ENCODE assay signal across 20 cellular contexts in genomic region chr17:72561680-72562079, GRCh38.
"Had no signal": no experiment of that assay in that cellular context is flagged by ENCODE, and none has a peak within 500 bp of the region (broad histone marks: within the 10 kb centered on the region; RNA-seq: fewer than 3 reads in every experiment).

No MANE protein-coding gene starts in this region.

- H3K9me3 ChIP-seq: heart left ventricle, psoas muscle, sigmoid colon, thoracic aorta had no signal

- H3K4me1 ChIP-seq: heart left ventricle, parathyroid adenoma, psoas muscle, sigmoid colon had no signal

- H3K27ac ChIP-seq: heart left ventricle, parathyroid adenoma, psoas muscle, sigmoid colon, thoracic aorta had no signal

- ATAC-seq: naive thymus-derived CD4-positive, alpha-beta T cell; psoas muscle; stimulated activated naive B cell treated with anti-CD40 and anti-IgM and Interleukin-4, amounts not matched to agents 10 μg/mL and 1 μg/mL and 100 μg/mL, for 72 hours; stimulated activated naive CD8-positive, alpha-beta T cell treated with anti-CD3 and anti-CD28 coated beads, Interleukin-15, amount 100 ng/mL, for 72 hours had no signal

- H2AFZ ChIP-seq: parathyroid adenoma had no signal

- H3K36me3 Mint-ChIP-seq: naive thymus-derived CD4-positive, alpha-beta T cell; stimulated activated naive B cell treated with anti-CD40 and anti-IgM and Interleukin-4, amounts not matched to agents 10 μg/mL and 1 μg/mL and 100 μg/mL, for 72 hours had no signal

- H3K27ac Mint-ChIP-seq: naive thymus-derived CD4-positive, alpha-beta T cell; nephron progenitor cell; stimulated activated naive B cell treated with anti-CD40 and anti-IgM and Interleukin-4, amounts not matched to agents 10 μg/mL and 1 μg/mL and 100 μg/mL, for 72 hours; stimulated activated naive CD8-positive, alpha-beta T cell treated with anti-CD3 and anti-CD28 coated beads, Interleukin-15, amount 100 ng/mL, for 72 hours had no signal

- H3K36me3 ChIP-seq: heart left ventricle, sigmoid colon, thoracic aorta had no signal

- H3K4me1 Mint-ChIP-seq: stimulated activated naive B cell treated with anti-CD40 and anti-IgM and Interleukin-4, amounts not matched to agents 10 μg/mL and 1 μg/mL and 100 μg/mL, for 72 hours; stimulated activated naive CD8-positive, alpha-beta T cell treated with anti-CD3 and anti-CD28 coated beads, Interleukin-15, amount 100 ng/mL, for 72 hours had no signal

- H3K9me3 Mint-ChIP-seq: naive thymus-derived CD4-positive, alpha-beta T cell; nephron progenitor cell; stimulated activated naive B cell treated with anti-CD40 and anti-IgM and Interleukin-4, amounts not matched to agents 10 μg/mL and 1 μg/mL and 100 μg/mL, for 72 hours; stimulated activated naive CD8-positive, alpha-beta T cell treated with anti-CD3 and anti-CD28 coated beads, Interleukin-15, amount 100 ng/mL, for 72 hours had no signal

- H3K9ac ChIP-seq: parathyroid adenoma had no signal

- H3K79me2 ChIP-seq: parathyroid adenoma had no signal

- H3K4me3 ChIP-seq: heart left ventricle, psoas muscle, sigmoid colon, skin epidermis, thoracic aorta had no signal

- H3K4me3 Mint-ChIP-seq: naive thymus-derived CD4-positive, alpha-beta T cell; nephron progenitor cell; stimulated activated naive B cell treated with anti-CD40 and anti-IgM and Interleukin-4, amounts not matched to agents 10 μg/mL and 1 μg/mL and 100 μg/mL, for 72 hours; stimulated activated naive CD8-positive, alpha-beta T cell treated with anti-CD3 and anti-CD28 coated beads, Interleukin-15, amount 100 ng/mL, for 72 hours had no signal

- DNase-seq: effector memory CD4-positive, alpha-beta T cell; heart left ventricle; kidney glomerular epithelial cell; mammary epithelial cell; naive thymus-derived CD4-positive, alpha-beta T cell; psoas muscle; retina; sigmoid colon; stimulated activated CD4-positive, alpha-beta T cell treated with anti-CD3 and anti-CD28 coated beads, Interleukin-2, amount 100 ng/mL, for 24 hours; stimulated activated CD4-positive, alpha-beta T cell treated with anti-CD3 and anti-CD28 coated beads, Interleukin-4, amount 100 ng/mL, for 4 hours; stimulated activated naive B cell treated with anti-CD40 and anti-IgM and Interleukin-4, amounts not matched to agents 10 μg/mL and 1 μg/mL and 100 μg/mL, for 72 hours; stimulated activated naive CD8-positive, alpha-beta T cell treated with anti-CD3 and anti-CD28 coated beads, Interleukin-15, amount 100 ng/mL, for 72 hours had no signal

- FAIRE-seq: endometrium, frontal cortex, islet of Langerhans, urothelium cell line had no signal

- H3K27me3 Mint-ChIP-seq: stimulated activated naive CD8-positive, alpha-beta T cell treated with anti-CD3 and anti-CD28 coated beads, Interleukin-15, amount 100 ng/mL, for 72 hours had no signal
